In the genomic region with DNA sequence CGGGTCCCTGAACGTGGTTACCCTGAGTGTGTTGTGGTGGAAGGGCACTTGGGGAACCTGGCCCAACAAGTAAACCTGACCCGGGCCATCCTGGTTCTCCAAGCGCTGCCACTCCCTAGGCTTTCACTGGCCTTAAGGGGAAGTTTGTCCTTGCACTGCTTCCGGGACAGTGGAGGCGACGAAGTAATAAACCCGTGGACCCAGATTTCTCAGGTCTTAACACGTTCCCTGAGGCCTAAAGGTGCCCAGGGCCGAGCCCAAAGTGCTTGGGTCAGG, we compare ENCODE assay signal across 1 cellular context.
TF ChIP-seq lines count a peak whose summit lies in the region.

No MANE protein-coding gene starts in this region.

TF ChIP-seq in HEK293, 187 proteins besides CTCF, POLR2A, EP300 and RAD21 (continued from another document):
- TF ChIP-seq, protein P1, sequence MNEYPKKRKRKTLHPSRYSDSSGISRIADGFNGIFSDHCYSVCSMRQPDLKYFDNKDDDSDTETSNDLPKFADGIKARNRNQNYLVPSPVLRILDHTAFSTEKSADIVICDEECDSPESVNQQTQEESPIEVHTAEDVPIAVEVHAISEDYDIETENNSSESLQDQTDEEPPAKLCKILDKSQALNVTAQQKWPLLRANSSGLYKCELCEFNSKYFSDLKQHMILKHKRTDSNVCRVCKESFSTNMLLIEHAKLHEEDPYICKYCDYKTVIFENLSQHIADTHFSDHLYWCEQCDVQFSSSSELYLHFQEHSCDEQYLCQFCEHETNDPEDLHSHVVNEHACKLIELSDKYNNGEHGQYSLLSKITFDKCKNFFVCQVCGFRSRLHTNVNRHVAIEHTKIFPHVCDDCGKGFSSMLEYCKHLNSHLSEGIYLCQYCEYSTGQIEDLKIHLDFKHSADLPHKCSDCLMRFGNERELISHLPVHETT (tag by site-specific recombination; IDR thresholded peaks at IDR 0.05): no peak
- no peak for TF ChIP-seq ZNF785 (tag by site-specific recombination; IDR thresholded peaks at IDR 0.05)
- TF ChIP-seq ZSCAN30 (tag by site-specific recombination; IDR thresholded peaks at IDR 0.05): 0 out of 2 replicates have a peak, but pooled peaks have one; percentile 10
- no peak for TF ChIP-seq ZNF324 (tag by site-specific recombination; IDR thresholded peaks at IDR 0.05)
- TF ChIP-seq, protein P2, sequence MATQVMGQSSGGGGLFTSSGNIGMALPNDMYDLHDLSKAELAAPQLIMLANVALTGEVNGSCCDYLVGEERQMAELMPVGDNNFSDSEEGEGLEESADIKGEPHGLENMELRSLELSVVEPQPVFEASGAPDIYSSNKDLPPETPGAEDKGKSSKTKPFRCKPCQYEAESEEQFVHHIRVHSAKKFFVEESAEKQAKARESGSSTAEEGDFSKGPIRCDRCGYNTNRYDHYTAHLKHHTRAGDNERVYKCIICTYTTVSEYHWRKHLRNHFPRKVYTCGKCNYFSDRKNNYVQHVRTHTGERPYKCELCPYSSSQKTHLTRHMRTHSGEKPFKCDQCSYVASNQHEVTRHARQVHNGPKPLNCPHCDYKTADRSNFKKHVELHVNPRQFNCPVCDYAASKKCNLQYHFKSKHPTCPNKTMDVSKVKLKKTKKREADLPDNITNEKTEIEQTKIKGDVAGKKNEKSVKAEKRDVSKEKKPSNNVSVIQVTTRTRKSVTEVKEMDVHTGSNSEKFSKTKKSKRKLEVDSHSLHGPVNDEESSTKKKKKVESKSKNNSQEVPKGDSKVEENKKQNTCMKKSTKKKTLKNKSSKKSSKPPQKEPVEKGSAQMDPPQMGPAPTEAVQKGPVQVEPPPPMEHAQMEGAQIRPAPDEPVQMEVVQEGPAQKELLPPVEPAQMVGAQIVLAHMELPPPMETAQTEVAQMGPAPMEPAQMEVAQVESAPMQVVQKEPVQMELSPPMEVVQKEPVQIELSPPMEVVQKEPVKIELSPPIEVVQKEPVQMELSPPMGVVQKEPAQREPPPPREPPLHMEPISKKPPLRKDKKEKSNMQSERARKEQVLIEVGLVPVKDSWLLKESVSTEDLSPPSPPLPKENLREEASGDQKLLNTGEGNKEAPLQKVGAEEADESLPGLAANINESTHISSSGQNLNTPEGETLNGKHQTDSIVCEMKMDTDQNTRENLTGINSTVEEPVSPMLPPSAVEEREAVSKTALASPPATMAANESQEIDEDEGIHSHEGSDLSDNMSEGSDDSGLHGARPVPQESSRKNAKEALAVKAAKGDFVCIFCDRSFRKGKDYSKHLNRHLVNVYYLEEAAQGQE (tag by site-specific recombination; IDR thresholded peaks at IDR 0.05): no peak
- no peak for TF ChIP-seq ZNF223 (tag by site-specific recombination; IDR thresholded peaks at IDR 0.05)
- TF ChIP-seq, protein P3, sequence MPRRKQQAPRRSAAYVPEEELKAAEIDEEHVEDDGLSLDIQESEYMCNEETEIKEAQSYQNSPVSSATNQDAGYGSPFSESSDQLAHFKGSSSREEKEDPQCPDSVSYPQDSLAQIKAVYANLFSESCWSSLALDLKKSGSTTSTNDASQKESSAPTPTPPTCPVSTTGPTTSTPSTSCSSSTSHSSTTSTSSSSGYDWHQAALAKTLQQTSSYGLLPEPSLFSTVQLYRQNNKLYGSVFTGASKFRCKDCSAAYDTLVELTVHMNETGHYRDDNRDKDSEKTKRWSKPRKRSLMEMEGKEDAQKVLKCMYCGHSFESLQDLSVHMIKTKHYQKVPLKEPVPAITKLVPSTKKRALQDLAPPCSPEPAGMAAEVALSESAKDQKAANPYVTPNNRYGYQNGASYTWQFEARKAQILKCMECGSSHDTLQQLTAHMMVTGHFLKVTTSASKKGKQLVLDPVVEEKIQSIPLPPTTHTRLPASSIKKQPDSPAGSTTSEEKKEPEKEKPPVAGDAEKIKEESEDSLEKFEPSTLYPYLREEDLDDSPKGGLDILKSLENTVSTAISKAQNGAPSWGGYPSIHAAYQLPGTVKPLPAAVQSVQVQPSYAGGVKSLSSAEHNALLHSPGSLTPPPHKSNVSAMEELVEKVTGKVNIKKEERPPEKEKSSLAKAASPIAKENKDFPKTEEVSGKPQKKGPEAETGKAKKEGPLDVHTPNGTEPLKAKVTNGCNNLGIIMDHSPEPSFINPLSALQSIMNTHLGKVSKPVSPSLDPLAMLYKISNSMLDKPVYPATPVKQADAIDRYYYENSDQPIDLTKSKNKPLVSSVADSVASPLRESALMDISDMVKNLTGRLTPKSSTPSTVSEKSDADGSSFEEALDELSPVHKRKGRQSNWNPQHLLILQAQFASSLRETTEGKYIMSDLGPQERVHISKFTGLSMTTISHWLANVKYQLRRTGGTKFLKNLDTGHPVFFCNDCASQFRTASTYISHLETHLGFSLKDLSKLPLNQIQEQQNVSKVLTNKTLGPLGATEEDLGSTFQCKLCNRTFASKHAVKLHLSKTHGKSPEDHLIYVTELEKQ (tag by site-specific recombination; IDR thresholded peaks at IDR 0.05; ENCODE audit: borderline replicate concordance): no peak
- no peak for TF ChIP-seq ZNF146 (tag by site-specific recombination; IDR thresholded peaks at IDR 0.05)
- no peak for TF ChIP-seq ZNF629 (tag by site-specific recombination; IDR thresholded peaks at IDR 0.05)
- TF ChIP-seq, protein P4, sequence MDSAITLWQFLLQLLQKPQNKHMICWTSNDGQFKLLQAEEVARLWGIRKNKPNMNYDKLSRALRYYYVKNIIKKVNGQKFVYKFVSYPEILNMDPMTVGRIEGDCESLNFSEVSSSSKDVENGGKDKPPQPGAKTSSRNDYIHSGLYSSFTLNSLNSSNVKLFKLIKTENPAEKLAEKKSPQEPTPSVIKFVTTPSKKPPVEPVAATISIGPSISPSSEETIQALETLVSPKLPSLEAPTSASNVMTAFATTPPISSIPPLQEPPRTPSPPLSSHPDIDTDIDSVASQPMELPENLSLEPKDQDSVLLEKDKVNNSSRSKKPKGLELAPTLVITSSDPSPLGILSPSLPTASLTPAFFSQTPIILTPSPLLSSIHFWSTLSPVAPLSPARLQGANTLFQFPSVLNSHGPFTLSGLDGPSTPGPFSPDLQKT (IDR thresholded peaks at IDR 0.05; ENCODE audit: borderline replicate concordance, low read depth, low read length): no peak
- TF ChIP-seq ZNF843 (tag by site-specific recombination; IDR thresholded peaks at IDR 0.05): no peak
- TF ChIP-seq, protein P5, sequence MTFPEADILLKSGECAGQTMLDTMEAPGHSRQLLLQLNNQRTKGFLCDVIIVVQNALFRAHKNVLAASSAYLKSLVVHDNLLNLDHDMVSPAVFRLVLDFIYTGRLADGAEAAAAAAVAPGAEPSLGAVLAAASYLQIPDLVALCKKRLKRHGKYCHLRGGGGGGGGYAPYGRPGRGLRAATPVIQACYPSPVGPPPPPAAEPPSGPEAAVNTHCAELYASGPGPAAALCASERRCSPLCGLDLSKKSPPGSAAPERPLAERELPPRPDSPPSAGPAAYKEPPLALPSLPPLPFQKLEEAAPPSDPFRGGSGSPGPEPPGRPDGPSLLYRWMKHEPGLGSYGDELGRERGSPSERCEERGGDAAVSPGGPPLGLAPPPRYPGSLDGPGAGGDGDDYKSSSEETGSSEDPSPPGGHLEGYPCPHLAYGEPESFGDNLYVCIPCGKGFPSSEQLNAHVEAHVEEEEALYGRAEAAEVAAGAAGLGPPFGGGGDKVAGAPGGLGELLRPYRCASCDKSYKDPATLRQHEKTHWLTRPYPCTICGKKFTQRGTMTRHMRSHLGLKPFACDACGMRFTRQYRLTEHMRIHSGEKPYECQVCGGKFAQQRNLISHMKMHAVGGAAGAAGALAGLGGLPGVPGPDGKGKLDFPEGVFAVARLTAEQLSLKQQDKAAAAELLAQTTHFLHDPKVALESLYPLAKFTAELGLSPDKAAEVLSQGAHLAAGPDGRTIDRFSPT (tag by site-specific recombination; IDR thresholded peaks at IDR 0.05): no peak
- TF ChIP-seq ZNF174 (tag by site-specific recombination; IDR thresholded peaks at IDR 0.05): no peak
- TF ChIP-seq KLF1 (tag by site-specific recombination; IDR thresholded peaks at IDR 0.05): no peak
- no peak for TF ChIP-seq ZNF335 (tag by site-specific recombination; conservative IDR thresholded peaks at IDR 0.05)
- TF ChIP-seq ZNF776 (tag by site-specific recombination; IDR thresholded peaks at IDR 0.05; ENCODE audit: borderline replicate concordance): no peak
